ENCODE assay signal across 30 cellular contexts in the genomic region with DNA sequence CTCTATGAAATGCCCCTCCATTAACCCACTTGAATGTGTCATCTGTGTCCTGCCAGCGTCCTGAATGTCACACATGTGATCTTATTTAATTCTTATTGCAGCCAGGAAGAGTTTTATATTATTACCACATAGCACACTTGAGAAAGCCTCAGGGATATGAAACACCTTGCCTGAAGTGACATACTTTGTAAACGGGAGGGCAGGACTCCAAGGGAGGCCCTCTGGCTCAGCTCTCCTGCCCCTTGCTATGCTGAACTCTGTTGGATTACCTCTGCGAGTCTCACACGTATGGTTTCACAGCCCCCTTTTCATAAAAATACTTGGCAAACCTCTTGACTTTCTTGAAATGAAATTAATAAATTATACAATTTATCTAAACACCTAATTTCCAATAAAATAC.
"Had no signal": no experiment of that assay in that cellular context is flagged by ENCODE, and none has a peak within 500 bp of the region (broad histone marks: within the 10 kb centered on the region; RNA-seq: fewer than 3 reads in every experiment).

No MANE protein-coding gene starts in this region.

- H3K4me3 ChIP-seq: ascending aorta, breast epithelium, cardiac muscle cell, colonic mucosa, esophagus squamous epithelium had no signal

- FAIRE-seq: endometrium, endothelial cell of umbilical vein, frontal cortex had no signal

- H3K4me1 ChIP-seq: ascending aorta, breast epithelium, colonic mucosa had no signal

- ATAC-seq: activated naive CD4-positive, alpha-beta T cell treated with anti-CD3 and anti-CD28 coated beads, Interleukin-2, amount 50 U/mL, for 72 hours; activated T-cell treated with anti-CD3 and anti-CD28 coated beads, Interleukin-2, amount 50 U/mL, for 72 hours; WTC11 had no signal

- H3K27ac Mint-ChIP-seq: activated CD4-positive, alpha-beta memory T cell treated with anti-CD3 and anti-CD28 coated beads, Interleukin-2, amount 10 ng/mL, durations not matched to agents 7 days and 5 days; activated CD4-positive, alpha-beta T cell treated with anti-CD3 and anti-CD28 coated beads, Interleukin-2, amount 10 ng/mL, durations not matched to agents 7 days and 5 days; activated naive CD4-positive, alpha-beta T cell treated with anti-CD3 and anti-CD28 coated beads, Interleukin-2, amount 10 ng/mL, durations not matched to agents 7 days and 5 days; activated naive CD8-positive, alpha-beta T cell treated with anti-CD3 and anti-CD28 coated beads, Interleukin-2, amount 10 ng/mL, durations not matched to agents 7 days and 5 days; activated T-cell treated with anti-CD3 and anti-CD28 coated beads, Interleukin-2, amount 50 U/mL, for 24 hours; activated T-cell treated with anti-CD3 and anti-CD28 coated beads, Interleukin-2, amount 50 U/mL, for 72 hours; brain; WTC11 had no signal

- H3K27me3 ChIP-seq: ascending aorta, breast epithelium, cardiac muscle cell, colonic mucosa had no signal

- H3K36me3 ChIP-seq: ascending aorta, breast epithelium, cardiac muscle cell, colonic mucosa, esophagus squamous epithelium had no signal

- H3K36me3 Mint-ChIP-seq: activated naive CD4-positive, alpha-beta T cell treated with anti-CD3 and anti-CD28 coated beads, Interleukin-2, amount 10 ng/mL, durations not matched to agents 7 days and 5 days; activated naive CD4-positive, alpha-beta T cell treated with anti-CD3 and anti-CD28 coated beads, Interleukin-2, amount 50 U/mL, for 72 hours; activated naive CD8-positive, alpha-beta T cell treated with anti-CD3 and anti-CD28 coated beads, Interleukin-2, amount 10 ng/mL, durations not matched to agents 7 days and 5 days; brain; WTC11 had no signal

- H3K27ac ChIP-seq: ascending aorta, cardiac muscle cell, colonic mucosa, epithelial cell of prostate, esophagus squamous epithelium had no signal

- H3K4me3 Mint-ChIP-seq: activated CD4-positive, alpha-beta memory T cell treated with anti-CD3 and anti-CD28 coated beads, Interleukin-2, amount 10 ng/mL, durations not matched to agents 7 days and 5 days; activated CD4-positive, alpha-beta T cell treated with anti-CD3 and anti-CD28 coated beads, Interleukin-2, amount 10 ng/mL, durations not matched to agents 7 days and 5 days; activated naive CD4-positive, alpha-beta T cell treated with anti-CD3 and anti-CD28 coated beads, Interleukin-2, amount 10 ng/mL, durations not matched to agents 7 days and 5 days; activated naive CD8-positive, alpha-beta T cell treated with anti-CD3 and anti-CD28 coated beads, Interleukin-2, amount 10 ng/mL, durations not matched to agents 7 days and 5 days; activated T-cell treated with anti-CD3 and anti-CD28 coated beads, Interleukin-2, amount 50 U/mL, for 24 hours; activated T-cell treated with anti-CD3 and anti-CD28 coated beads, Interleukin-2, amount 50 U/mL, for 72 hours; brain; WTC11 had no signal

- H3K4me1 Mint-ChIP-seq: activated CD4-positive, alpha-beta T cell treated with anti-CD3 and anti-CD28 coated beads, Interleukin-2, amount 10 ng/mL, durations not matched to agents 7 days and 5 days; activated naive CD4-positive, alpha-beta T cell treated with anti-CD3 and anti-CD28 coated beads, Interleukin-2, amount 10 ng/mL, durations not matched to agents 7 days and 5 days; activated naive CD8-positive, alpha-beta T cell treated with anti-CD3 and anti-CD28 coated beads, Interleukin-2, amount 10 ng/mL, durations not matched to agents 7 days and 5 days; brain had no signal

- H3K9me3 Mint-ChIP-seq: activated CD4-positive, alpha-beta memory T cell treated with anti-CD3 and anti-CD28 coated beads, Interleukin-2, amount 10 ng/mL, durations not matched to agents 7 days and 5 days; activated CD4-positive, alpha-beta T cell treated with anti-CD3 and anti-CD28 coated beads, Interleukin-2, amount 10 ng/mL, durations not matched to agents 7 days and 5 days; activated naive CD4-positive, alpha-beta T cell treated with anti-CD3 and anti-CD28 coated beads, Interleukin-2, amount 10 ng/mL, durations not matched to agents 7 days and 5 days; activated naive CD4-positive, alpha-beta T cell treated with anti-CD3 and anti-CD28 coated beads, Interleukin-2, amount 50 U/mL, for 72 hours; activated naive CD8-positive, alpha-beta T cell treated with anti-CD3 and anti-CD28 coated beads, Interleukin-2, amount 10 ng/mL, durations not matched to agents 7 days and 5 days; activated T-cell treated with anti-CD3 and anti-CD28 coated beads, Interleukin-2, amount 50 U/mL, for 24 hours; activated T-cell treated with anti-CD3 and anti-CD28 coated beads, Interleukin-2, amount 50 U/mL, for 72 hours; brain; WTC11 had no signal

- H3K9me3 ChIP-seq: ascending aorta, breast epithelium, colonic mucosa, esophagus squamous epithelium had no signal

- DNase-seq: activated CD4-positive, alpha-beta memory T cell treated with anti-CD3 and anti-CD28 coated beads, Interleukin-2, amount 10 ng/mL, durations not matched to agents 7 days and 5 days; activated CD4-positive, alpha-beta T cell treated with anti-CD3 and anti-CD28 coated beads for 1 hour; activated CD4-positive, alpha-beta T cell treated with anti-CD3 and anti-CD28 coated beads for 4 hours; activated CD4-positive, alpha-beta T cell treated with anti-CD3 and anti-CD28 coated beads, Interleukin-2, amount 10 ng/mL, durations not matched to agents 7 days and 5 days; activated CD4-positive, alpha-beta T cell treated with anti-CD3 and anti-CD28 coated beads, Interleukin-2, amount 50 U/mL, for 4 hours; activated CD8-positive, alpha-beta memory T cell treated with anti-CD3 and anti-CD28 coated beads, Interleukin-2, amount 50 U/mL, for 48 hours; activated gamma-delta T cell; activated naive CD4-positive, alpha-beta T cell; activated naive CD4-positive, alpha-beta T cell treated with anti-CD3 and anti-CD28 coated beads, Interleukin-2, amount 10 ng/mL, durations not matched to agents 7 days and 5 days; activated naive CD8-positive, alpha-beta T cell treated with anti-CD3 and anti-CD28 coated beads, Interleukin-2, amount 10 ng/mL, durations not matched to agents 7 days and 5 days; activated T-cell treated with anti-CD3 and anti-CD28 coated beads for 4 hours; activated T-cell treated with anti-CD3 and anti-CD28 coated beads, Interleukin-2, amount 50 U/mL, for 24 hours; activated T-cell treated with anti-CD3 and anti-CD28 coated beads, Interleukin-2, amount 50 U/mL, for 72 hours; central memory CD4-positive, alpha-beta T cell; cerebellar nuclear complex; colonic mucosa; effector CD8-positive, alpha-beta T cell; esophagus squamous epithelium; head of caudate nucleus; T-helper 2 cell had no signal
